ENCODE assay signal across 1 cellular context in genomic region chr17:42407289-42407836, GRCh38.
TF ChIP-seq lines count a peak whose summit lies in the region.

No MANE protein-coding gene starts in this region.

TF ChIP-seq in HepG2, 621 proteins besides CTCF, POLR2A, EP300 and RAD21 (continued from another document and continues in another):
- TF ChIP-seq, protein P1, sequence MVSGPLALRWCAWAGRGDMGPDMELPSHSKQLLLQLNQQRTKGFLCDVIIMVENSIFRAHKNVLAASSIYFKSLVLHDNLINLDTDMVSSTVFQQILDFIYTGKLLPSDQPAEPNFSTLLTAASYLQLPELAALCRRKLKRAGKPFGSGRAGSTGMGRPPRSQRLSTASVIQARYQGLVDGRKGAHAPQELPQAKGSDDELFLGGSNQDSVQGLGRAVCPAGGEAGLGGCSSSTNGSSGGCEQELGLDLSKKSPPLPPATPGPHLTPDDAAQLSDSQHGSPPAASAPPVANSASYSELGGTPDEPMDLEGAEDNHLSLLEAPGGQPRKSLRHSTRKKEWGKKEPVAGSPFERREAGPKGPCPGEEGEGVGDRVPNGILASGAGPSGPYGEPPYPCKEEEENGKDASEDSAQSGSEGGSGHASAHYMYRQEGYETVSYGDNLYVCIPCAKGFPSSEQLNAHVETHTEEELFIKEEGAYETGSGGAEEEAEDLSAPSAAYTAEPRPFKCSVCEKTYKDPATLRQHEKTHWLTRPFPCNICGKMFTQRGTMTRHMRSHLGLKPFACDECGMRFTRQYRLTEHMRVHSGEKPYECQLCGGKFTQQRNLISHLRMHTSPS (CRISPR knock-in tag; IDR thresholded peaks at IDR 0.05; ENCODE audit: low read depth): no peak
- TF ChIP-seq ZBTB20 (CRISPR knock-in tag; IDR thresholded peaks at IDR 0.05; ENCODE audit: borderline replicate concordance, low read depth): no peak
- TF ChIP-seq, protein P2, sequence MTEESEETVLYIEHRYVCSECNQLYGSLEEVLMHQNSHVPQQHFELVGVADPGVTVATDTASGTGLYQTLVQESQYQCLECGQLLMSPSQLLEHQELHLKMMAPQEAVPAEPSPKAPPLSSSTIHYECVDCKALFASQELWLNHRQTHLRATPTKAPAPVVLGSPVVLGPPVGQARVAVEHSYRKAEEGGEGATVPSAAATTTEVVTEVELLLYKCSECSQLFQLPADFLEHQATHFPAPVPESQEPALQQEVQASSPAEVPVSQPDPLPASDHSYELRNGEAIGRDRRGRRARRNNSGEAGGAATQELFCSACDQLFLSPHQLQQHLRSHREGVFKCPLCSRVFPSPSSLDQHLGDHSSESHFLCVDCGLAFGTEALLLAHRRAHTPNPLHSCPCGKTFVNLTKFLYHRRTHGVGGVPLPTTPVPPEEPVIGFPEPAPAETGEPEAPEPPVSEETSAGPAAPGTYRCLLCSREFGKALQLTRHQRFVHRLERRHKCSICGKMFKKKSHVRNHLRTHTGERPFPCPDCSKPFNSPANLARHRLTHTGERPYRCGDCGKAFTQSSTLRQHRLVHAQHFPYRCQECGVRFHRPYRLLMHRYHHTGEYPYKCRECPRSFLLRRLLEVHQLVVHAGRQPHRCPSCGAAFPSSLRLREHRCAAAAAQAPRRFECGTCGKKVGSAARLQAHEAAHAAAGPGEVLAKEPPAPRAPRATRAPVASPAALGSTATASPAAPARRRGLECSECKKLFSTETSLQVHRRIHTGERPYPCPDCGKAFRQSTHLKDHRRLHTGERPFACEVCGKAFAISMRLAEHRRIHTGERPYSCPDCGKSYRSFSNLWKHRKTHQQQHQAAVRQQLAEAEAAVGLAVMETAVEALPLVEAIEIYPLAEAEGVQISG (CRISPR knock-in tag; IDR thresholded peaks at IDR 0.05): peak; percentile 85
- no peak for TF ChIP-seq SRSF9 (IDR thresholded peaks at IDR 0.05; ENCODE audit: borderline replicate concordance, insufficient read depth, low read depth, low read length, poor library complexity, severe bottlenecking)
- no peak for TF ChIP-seq SETDB1 (CRISPR knock-in tag; IDR thresholded peaks at IDR 0.05; ENCODE audit: borderline replicate concordance)
- TF ChIP-seq ZZZ3 (CRISPR knock-in tag; IDR thresholded peaks at IDR 0.05; ENCODE audit: borderline replicate concordance): no peak
- TF ChIP-seq SKIL (CRISPR knock-in tag; IDR thresholded peaks at IDR 0.05; ENCODE audit: borderline replicate concordance): no peak
- TF ChIP-seq TBX3 (IDR thresholded peaks at IDR 0.05; ENCODE audit: borderline replicate concordance): no peak
- TF ChIP-seq ZNF331 (CRISPR knock-in tag; IDR thresholded peaks at IDR 0.05): no peak
- TF ChIP-seq PAWR (CRISPR knock-in tag; IDR thresholded peaks at IDR 0.05; ENCODE audit: borderline replicate concordance): no peak
- no peak for TF ChIP-seq POLR2G (IDR thresholded peaks at IDR 0.05; ENCODE audit: low read depth, low read length)
- no peak for TF ChIP-seq REPIN1 (CRISPR knock-in tag; IDR thresholded peaks at IDR 0.05; ENCODE audit: borderline replicate concordance, low read depth)
- TF ChIP-seq FIP1L1 (IDR thresholded peaks at IDR 0.05; ENCODE audit: borderline replicate concordance, insufficient read depth, low read depth, low read length): no peak
- peak; percentile 96 for TF ChIP-seq NR2C2 (CRISPR knock-in tag; IDR thresholded peaks at IDR 0.05; ENCODE audit: borderline replicate concordance)
- TF ChIP-seq SIN3B (IDR thresholded peaks at IDR 0.05; ENCODE audit: low read length): no peak
- TF ChIP-seq SSRP1 (CRISPR knock-in tag; IDR thresholded peaks at IDR 0.05): no peak
- peak; percentile 50; the same call in 1 of the 2 replicates for TF ChIP-seq FOXK1 (CRISPR knock-in tag; IDR thresholded peaks at IDR 0.05; ENCODE audit: borderline replicate concordance, low read depth)
- TF ChIP-seq SMC3 (IDR thresholded peaks at IDR 0.05; ENCODE audit: low read length): 0 out of 2 replicates have a peak, but pooled peaks have one; percentile 8
- no peak for TF ChIP-seq ZNF329 (CRISPR knock-in tag; IDR thresholded peaks at IDR 0.05; ENCODE audit: low read depth)
- no peak for TF ChIP-seq JUND (CRISPR knock-in tag; IDR thresholded peaks at IDR 0.05)
- no peak for TF ChIP-seq MYPOP (CRISPR knock-in tag; IDR thresholded peaks at IDR 0.05)
- TF ChIP-seq, protein P3, sequence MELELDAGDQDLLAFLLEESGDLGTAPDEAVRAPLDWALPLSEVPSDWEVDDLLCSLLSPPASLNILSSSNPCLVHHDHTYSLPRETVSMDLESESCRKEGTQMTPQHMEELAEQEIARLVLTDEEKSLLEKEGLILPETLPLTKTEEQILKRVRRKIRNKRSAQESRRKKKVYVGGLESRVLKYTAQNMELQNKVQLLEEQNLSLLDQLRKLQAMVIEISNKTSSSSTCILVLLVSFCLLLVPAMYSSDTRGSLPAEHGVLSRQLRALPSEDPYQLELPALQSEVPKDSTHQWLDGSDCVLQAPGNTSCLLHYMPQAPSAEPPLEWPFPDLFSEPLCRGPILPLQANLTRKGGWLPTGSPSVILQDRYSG (CRISPR knock-in tag; IDR thresholded peaks at IDR 0.05): no peak
- TF ChIP-seq ASH2L (IDR thresholded peaks at IDR 0.05; ENCODE audit: insufficient read length, low read depth, low read length): no peak
- no peak for TF ChIP-seq MAFF (IDR thresholded peaks at IDR 0.05; ENCODE audit: low read depth, low read length)
- no peak for TF ChIP-seq FOXA1 (IDR thresholded peaks at IDR 0.05)
- TF ChIP-seq FOXA1 (CRISPR knock-in tag; IDR thresholded peaks at IDR 0.05): 0 out of 2 replicates have a peak, but pooled peaks have one; percentile 11
- no peak for TF ChIP-seq NAIF1 (CRISPR knock-in tag; IDR thresholded peaks at IDR 0.05; ENCODE audit: borderline replicate concordance)
- peak; percentile 54 for TF ChIP-seq YY1 (IDR thresholded peaks at IDR 0.05; ENCODE audit: insufficient read depth, insufficient replicate concordance, low read depth, low read length)
- peak; percentile 30; the same call in 1 of the 2 replicates for TF ChIP-seq FOSL2 (CRISPR knock-in tag; IDR thresholded peaks at IDR 0.05)
- no peak for TF ChIP-seq TRIM22 (IDR thresholded peaks at IDR 0.05)
- TF ChIP-seq, protein P4, sequence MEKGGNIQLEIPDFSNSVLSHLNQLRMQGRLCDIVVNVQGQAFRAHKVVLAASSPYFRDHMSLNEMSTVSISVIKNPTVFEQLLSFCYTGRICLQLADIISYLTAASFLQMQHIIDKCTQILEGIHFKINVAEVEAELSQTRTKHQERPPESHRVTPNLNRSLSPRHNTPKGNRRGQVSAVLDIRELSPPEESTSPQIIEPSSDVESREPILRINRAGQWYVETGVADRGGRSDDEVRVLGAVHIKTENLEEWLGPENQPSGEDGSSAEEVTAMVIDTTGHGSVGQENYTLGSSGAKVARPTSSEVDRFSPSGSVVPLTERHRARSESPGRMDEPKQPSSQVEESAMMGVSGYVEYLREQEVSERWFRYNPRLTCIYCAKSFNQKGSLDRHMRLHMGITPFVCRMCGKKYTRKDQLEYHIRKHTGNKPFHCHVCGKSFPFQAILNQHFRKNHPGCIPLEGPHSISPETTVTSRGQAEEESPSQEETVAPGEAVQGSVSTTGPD (CRISPR knock-in tag; IDR thresholded peaks at IDR 0.05): no peak
- TF ChIP-seq NCOA2 (CRISPR knock-in tag; IDR thresholded peaks at IDR 0.05): no peak
- TF ChIP-seq ZNF644 (CRISPR knock-in tag; IDR thresholded peaks at IDR 0.05; ENCODE audit: low read depth): no peak
- TF ChIP-seq ZNF33B (CRISPR knock-in tag; IDR thresholded peaks at IDR 0.05): no peak
- no peak for TF ChIP-seq ZNF501 (CRISPR knock-in tag; IDR thresholded peaks at IDR 0.05)
- TF ChIP-seq, protein P5, sequence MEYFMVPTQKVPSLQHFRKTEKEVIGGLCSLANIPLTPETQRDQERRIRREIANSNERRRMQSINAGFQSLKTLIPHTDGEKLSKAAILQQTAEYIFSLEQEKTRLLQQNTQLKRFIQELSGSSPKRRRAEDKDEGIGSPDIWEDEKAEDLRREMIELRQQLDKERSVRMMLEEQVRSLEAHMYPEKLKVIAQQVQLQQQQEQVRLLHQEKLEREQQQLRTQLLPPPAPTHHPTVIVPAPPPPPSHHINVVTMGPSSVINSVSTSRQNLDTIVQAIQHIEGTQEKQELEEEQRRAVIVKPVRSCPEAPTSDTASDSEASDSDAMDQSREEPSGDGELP (IDR thresholded peaks at IDR 0.05; ENCODE audit: borderline replicate concordance, low read depth): no peak
- TF ChIP-seq SP2 (CRISPR knock-in tag; IDR thresholded peaks at IDR 0.05): no peak
- no peak for TF ChIP-seq ZNF24 (IDR thresholded peaks at IDR 0.05)
- TF ChIP-seq GABPA (IDR thresholded peaks at IDR 0.05; ENCODE audit: low read depth, low read length): peak; percentile 24; the same call in 1 of the 2 replicates
- TF ChIP-seq GABPA (CRISPR knock-in tag; IDR thresholded peaks at IDR 0.05; ENCODE audit: low read depth): peak; percentile 81
- TF ChIP-seq ZNF326 (CRISPR knock-in tag; IDR thresholded peaks at IDR 0.05; ENCODE audit: borderline replicate concordance): no peak
- no peak for TF ChIP-seq SKI (IDR thresholded peaks at IDR 0.05; ENCODE audit: partially characterized antibody)
- TF ChIP-seq, protein P6, sequence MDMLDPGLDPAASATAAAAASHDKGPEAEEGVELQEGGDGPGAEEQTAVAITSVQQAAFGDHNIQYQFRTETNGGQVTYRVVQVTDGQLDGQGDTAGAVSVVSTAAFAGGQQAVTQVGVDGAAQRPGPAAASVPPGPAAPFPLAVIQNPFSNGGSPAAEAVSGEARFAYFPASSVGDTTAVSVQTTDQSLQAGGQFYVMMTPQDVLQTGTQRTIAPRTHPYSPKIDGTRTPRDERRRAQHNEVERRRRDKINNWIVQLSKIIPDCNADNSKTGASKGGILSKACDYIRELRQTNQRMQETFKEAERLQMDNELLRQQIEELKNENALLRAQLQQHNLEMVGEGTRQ (IDR thresholded peaks at IDR 0.05; ENCODE audit: low read depth, low read length): no peak
- TF ChIP-seq, protein P6 (CRISPR knock-in tag; IDR thresholded peaks at IDR 0.05; ENCODE audit: borderline replicate concordance): peak; percentile 43; the same call in 1 of the 2 replicates
- TF ChIP-seq GATAD2A (CRISPR knock-in tag; IDR thresholded peaks at IDR 0.05): no peak
- TF ChIP-seq GFI1 (CRISPR knock-in tag; IDR thresholded peaks at IDR 0.05; ENCODE audit: borderline replicate concordance): no peak
- no peak for TF ChIP-seq CSRNP2 (CRISPR knock-in tag; conservative IDR thresholded peaks at IDR 0.05; ENCODE audit: low read depth)
- TF ChIP-seq, protein P7, sequence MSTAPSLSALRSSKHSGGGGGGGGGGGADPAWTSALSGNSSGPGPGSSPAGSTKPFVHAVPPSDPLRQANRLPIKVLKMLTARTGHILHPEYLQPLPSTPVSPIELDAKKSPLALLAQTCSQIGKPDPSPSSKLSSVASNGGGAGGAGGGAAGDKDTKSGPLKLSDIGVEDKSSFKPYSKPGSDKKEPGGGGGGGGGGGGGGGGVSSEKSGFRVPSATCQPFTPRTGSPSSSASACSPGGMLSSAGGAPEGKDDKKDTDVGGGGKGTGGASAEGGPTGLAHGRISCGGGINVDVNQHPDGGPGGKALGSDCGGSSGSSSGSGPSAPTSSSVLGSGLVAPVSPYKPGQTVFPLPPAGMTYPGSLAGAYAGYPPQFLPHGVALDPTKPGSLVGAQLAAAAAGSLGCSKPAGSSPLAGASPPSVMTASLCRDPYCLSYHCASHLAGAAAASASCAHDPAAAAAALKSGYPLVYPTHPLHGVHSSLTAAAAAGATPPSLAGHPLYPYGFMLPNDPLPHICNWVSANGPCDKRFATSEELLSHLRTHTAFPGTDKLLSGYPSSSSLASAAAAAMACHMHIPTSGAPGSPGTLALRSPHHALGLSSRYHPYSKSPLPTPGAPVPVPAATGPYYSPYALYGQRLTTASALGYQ (CRISPR knock-in tag; IDR thresholded peaks at IDR 0.05): no peak
- TF ChIP-seq ZNF207 (IDR thresholded peaks at IDR 0.05; ENCODE audit: borderline replicate concordance): no peak
